ENCODE assay signal across 8 cellular contexts in genomic region chr20:44187054-44187762, GRCh38. TPM values are rescaled to one million over a fixed set of nuclear protein-coding genes. Genes with fewer than 3 reads are reported as not detected.
DNase-seq lines count a peak whose midpoint lies in the region; ATAC-seq and TF ChIP-seq lines count a peak whose summit lies in the region.

Gene JPH2 (minus strand): TSS chr20:44187188. CDS start chr20:44186705, 483 bp downstream.

- CTCF ChIA-PET in OCI-LY7 (lab: Charles Lee; ENCODE audit: unreplicated experiment) = interaction anchor here (1.2 kb wide), 1 partner anchor 67 kb away, joined by 5 read pairs; no protein-coding TSS in a partner anchor

- ATAC-seq in HG02571 (IDR thresholded peaks at IDR 0.05; ENCODE audit: unreplicated experiment) (no peak), GM18520 (IDR thresholded peaks at IDR 0.05; ENCODE audit: unreplicated experiment) (no peak), GM18868 (IDR thresholded peaks at IDR 0.05; ENCODE audit: unreplicated experiment) (no peak)

- POLR2A ChIA-PET in OCI-LY7 (lab: Charles Lee) = no interaction called here

- intact Hi-C loops in OCI-LY7 (cut with micrococcal nuclease; ENCODE audit: unreplicated experiment) = no loop called here

- H3K9me3 ChIP-seq in BE2C (no peaks in the 10 kb centered on the region), OCI-LY7 (ENCODE audit: low read length) (no peaks in the 10 kb centered on the region), mucosa of stomach (ENCODE audit: control insufficient read depth, low read length) (no peaks in the 10 kb centered on the region)

- H3K4me2 ChIP-seq in OCI-LY7 (ENCODE audit: low read length) = peak within 1 kb of the TSS; percentile 49

- H4K20me1 ChIP-seq in OCI-LY7 (ENCODE audit: insufficient read depth, low read length) = no peaks in the 10 kb centered on the region

- no peaks in the 10 kb centered on the region for H3K36me3 ChIP-seq in BE2C
- no peaks in the 10 kb centered on the region for H3K36me3 ChIP-seq in OCI-LY7 (ENCODE audit: insufficient read depth, low read length)
- no peaks in the 10 kb centered on the region for H3K36me3 ChIP-seq in mucosa of stomach (ENCODE audit: control insufficient read depth, insufficient read depth, low read length)

- DNase-seq in BE2C (peak; percentile 24), OCI-LY7 (ENCODE audit: low spot score) (no peak), epithelial cell of esophagus (ENCODE audit: low read depth) (peak; percentile 89), COR-L47 (lab: John Stamatoyannopoulos, UW) (no peak)

- H2AFZ ChIP-seq in OCI-LY7 (ENCODE audit: low read length) = peak within 1 kb of the TSS; percentile 65

- no peak within 1 kb of the TSS for H3K27ac ChIP-seq in OCI-LY7 (ENCODE audit: low read depth, low read length, poor library complexity, severe bottlenecking)

- H3K79me2 ChIP-seq in OCI-LY7 (ENCODE audit: insufficient read depth, low read depth, low read length) = no peaks in the 10 kb centered on the region

- no peaks in the 10 kb centered on the region for H3K4me1 ChIP-seq in BE2C
- H3K4me1 ChIP-seq in OCI-LY7 (ENCODE audit: insufficient read depth, low read length, poor library complexity, severe bottlenecking) = peaks cover 12% of the 10 kb centered on the region
- H3K4me1 ChIP-seq in mucosa of stomach (ENCODE audit: control insufficient read depth, insufficient read depth, low read length) = no peaks in the 10 kb centered on the region

- no peaks in the 10 kb centered on the region for H3K9me2 ChIP-seq in OCI-LY7 (ENCODE audit: insufficient read depth, low read length)

- H3K4me3 ChIP-seq in BE2C (ENCODE audit: low read depth, low read length) (peak within 1 kb of the TSS; percentile 31), OCI-LY7 (ENCODE audit: low read depth, low read length, poor library complexity, severe bottlenecking) (no peak within 1 kb of the TSS), epithelial cell of esophagus (ENCODE audit: low read length) (peak within 1 kb of the TSS; percentile 35), mucosa of stomach (ENCODE audit: low read length) (no peak within 1 kb of the TSS)

- TF ChIP-seq CTCF in BE2C (IDR thresholded peaks at IDR 0.05; ENCODE audit: low read depth, low read length) = no peak
- no peak for TF ChIP-seq CTCF in OCI-LY7 (conservative IDR thresholded peaks at IDR 0.05; ENCODE audit: low read length)
- no peak for TF ChIP-seq CTCF in epithelial cell of esophagus (IDR thresholded peaks at IDR 0.05; ENCODE audit: insufficient read depth, low read depth, low read length, missing control alignments)

- no TSS peak for BruUV-seq in OCI-LY7 (replicated peaks; lab: Mats Ljungman, UMichigan)

- peak within 1 kb of the TSS; percentile 57 for H3K9ac ChIP-seq in mucosa of stomach (ENCODE audit: low read length)

- H3K27me3 ChIP-seq in BE2C = peaks cover 6% of the 10 kb centered on the region
- peaks cover 24% of the 10 kb centered on the region for H3K27me3 ChIP-seq in mucosa of stomach (ENCODE audit: control insufficient read depth, insufficient read depth, low read length)

RNA-seq across cellular contexts. Expression of gene JPH2, which starts in this region (rescaled TPM):
- polyA plus RNA-seq in BE2C (2012; ENCODE audit: insufficient read depth, insufficient read length, low read depth) = 0.22 TPM
- total RNA-seq in OCI-LY7 (2014; rRNA removed; shearing (Covaris generic)) = not detected in 2 replicates
- total RNA-seq in OCI-LY7 (2022) = not detected in 2 replicates

Comparison
In these comparisons a context has a peak if more than half of its experiments do, and no peak if none do; other contexts are left out.
1. DNase-seq: peak in BE2C (single experiment) and epithelial cell of esophagus (single experiment); none in OCI-LY7 (single experiment) and COR-L47 (single experiment).
2. H3K4me3 ChIP-seq: peak in BE2C (single experiment) and epithelial cell of esophagus (single experiment); none in OCI-LY7 (single experiment) and mucosa of stomach (single experiment).